ENCODE assay signal across 17 cellular contexts in genomic region chr9:128654481-128654880, GRCh38. TPM values are rescaled to one million over a fixed set of nuclear protein-coding genes. Genes with fewer than 3 reads are reported as not detected.
DNase-seq lines count a peak whose midpoint lies in the region; ATAC-seq, FAIRE-seq and TF ChIP-seq lines count a peak whose summit lies in the region.
"Had no signal": no experiment of that assay in that cellular context is flagged by ENCODE, and none has a peak within 500 bp of the region (broad histone marks: within the 10 kb centered on the region; RNA-seq: fewer than 3 reads in every experiment).

No MANE protein-coding gene starts in this region.

- H3K4me1 Mint-ChIP-seq in activated T-cell treated with anti-CD3 and anti-CD28 coated beads, Interleukin-2, amount 50 U/mL, for 4 hours (ENCODE audit: low read depth) = peaks cover 6% of the 10 kb centered on the region
- peaks cover 8 to 15% of the 10 kb centered on the region in 2 donors for H3K4me1 Mint-ChIP-seq in stimulated activated naive B cell treated with anti-CD40 and anti-IgM and Interleukin-4, amounts not matched to agents 10 μg/mL and 1 μg/mL and 100 μg/mL, for 72 hours
- H3K4me1 Mint-ChIP-seq in CD14-positive monocyte = peaks cover 7% of the 10 kb centered on the region

- no peak for DNase-seq in activated T-cell treated with anti-CD3 and anti-CD28 coated beads, Interleukin-2, amount 50 U/mL, for 4 hours
- DNase-seq in activated T-cell treated with anti-CD3 and anti-CD28 coated beads for 4 hours (no peak), PC-9 (no peak), K562 (ENCODE audit: extremely low read depth in 1 of 4, low spot score in 3 of 4) (no peak), smooth muscle cell (lab: John Stamatoyannopoulos, UW; ENCODE audit: unreplicated experiment) (no peak), CD14-positive monocyte (ENCODE audit: low spot score) (no peak)
- no peak for DNase-seq in stimulated activated naive B cell treated with anti-CD40 and anti-IgM and Interleukin-4, amounts not matched to agents 10 μg/mL and 1 μg/mL and 100 μg/mL, for 72 hours
- DNase-seq: ACHN; activated CD4-positive, alpha-beta T cell treated with anti-CD3 and anti-CD28 coated beads for 4 hours; activated effector memory CD4-positive, alpha-beta T cell treated with Interleukin-2 at 50 U/mL for 16 hours; effector CD8-positive, alpha-beta T cell; hypothalamus; left cardiac atrium; NCI-H146; NCI-H446 treated with DMSO at 0.1 percent for 48 hours had no signal

- H3K4me2 ChIP-seq in PC-9 (peak overlapping the region; percentile 46), K562 (ENCODE audit: insufficient read depth, low read length) (no peak overlapping the region), smooth muscle cell (no peak overlapping the region)

- no TSS peak for BruUV-seq in PC-9 (replicated peaks; lab: Mats Ljungman, UMichigan)
- no TSS peak for BruUV-seq in K562 (replicated peaks; lab: Mats Ljungman, UMichigan)

- peak overlapping the region; percentile 43 for H3K27ac Mint-ChIP-seq in stimulated activated naive B cell treated with anti-CD40 and anti-IgM and Interleukin-4, amounts not matched to agents 10 μg/mL and 1 μg/mL and 100 μg/mL, for 72 hours
- H3K27ac Mint-ChIP-seq in CD14-positive monocyte = no peak overlapping the region

- TF ChIP-seq CTCF in PC-9 (conservative IDR thresholded peaks at IDR 0.05) = no peak
- TF ChIP-seq CTCF in K562 (IDR thresholded peaks at IDR 0.05 in 2 of 3, conservative IDR thresholded peaks at IDR 0.05 in 1 of 3; ENCODE audit: insufficient read depth in 2 of 3, low read depth in 1 of 3, low read length in 3 of 3) = no peak
- TF ChIP-seq CTCF in smooth muscle cell (IDR thresholded peaks at IDR 0.05; ENCODE audit: borderline replicate concordance, insufficient read depth, poor library complexity, severe bottlenecking) = no peak
- no peak for TF ChIP-seq CTCF in CD14-positive monocyte (IDR thresholded peaks at IDR 0.05)

- no peaks in the 10 kb centered on the region for H3K9me2 ChIP-seq in PC-9 (ENCODE audit: insufficient read depth)

- no peaks in the 10 kb centered on the region for H3K36me3 Mint-ChIP-seq in activated T-cell treated with anti-CD3 and anti-CD28 coated beads, Interleukin-2, amount 50 U/mL, for 4 hours (ENCODE audit: insufficient read depth)
- peaks cover 5 to 8% of the 10 kb centered on the region in 2 donors for H3K36me3 Mint-ChIP-seq in stimulated activated naive B cell treated with anti-CD40 and anti-IgM and Interleukin-4, amounts not matched to agents 10 μg/mL and 1 μg/mL and 100 μg/mL, for 72 hours
- no peaks in the 10 kb centered on the region for H3K36me3 Mint-ChIP-seq in CD14-positive monocyte

- TF ChIP-seq EP300 in K562 (IDR thresholded peaks at IDR 0.05; ENCODE audit: low read length) = no peak

- H3K79me2 ChIP-seq in PC-9 (ENCODE audit: low read depth) (peaks cover 25% of the 10 kb centered on the region), K562 (ENCODE audit: control insufficient read depth, insufficient read depth, low read length) (peaks cover 32% of the 10 kb centered on the region), smooth muscle cell (ENCODE audit: low read depth) (peaks cover 7% of the 10 kb centered on the region)

- no peak; the same call in 1 of the 2 replicates for TF ChIP-seq POLR2A in K562 (conservative IDR thresholded peaks at IDR 0.05)

- no peak for FAIRE-seq in K562 (lab: Jason Lieb, UNC)
- FAIRE-seq: bronchial epithelial cell had no signal

- in situ Hi-C loops in K562 (cut with MboI) = loop anchor here (5.0 kb wide), 1 partner anchor 1018 kb away; no protein-coding TSS in a partner anchor

- no peak for TF ChIP-seq RAD21 in K562 (CRISPR knock-in tag; conservative IDR thresholded peaks at IDR 0.05 in 1 of 2, IDR thresholded peaks at IDR 0.05 in 1 of 2)

- no peaks in the 10 kb centered on the region for H3K27me3 ChIP-seq in PC-9 (ENCODE audit: insufficient read depth, low read depth)
- no peaks in the 10 kb centered on the region; a peak in 1 of 5 replicates for H3K27me3 ChIP-seq in K562 (ENCODE audit: control insufficient read depth in 2 of 2, insufficient read depth in 2 of 2, low read length in 2 of 2)
- H3K27me3 ChIP-seq in smooth muscle cell (ENCODE audit: low read depth) = no peaks in the 10 kb centered on the region

- POLR2A ChIA-PET in PC-9 (lab: Charles Lee; ENCODE audit: unreplicated experiment) = interaction anchor here (0.6 kb wide), 1 partner anchor 44 kb away, joined by 3 read pairs; no protein-coding TSS in a partner anchor
- POLR2A ChIA-PET in K562 (lab: Yijun Ruan, JAX) = interaction anchor here (0.6 to 1.0 kb wide), 4 partner anchors 9 to 519 kb away, joined by 3 to 5 read pairs (median 4); no protein-coding TSS in a partner anchor

- H3K4me3 Mint-ChIP-seq in activated T-cell treated with anti-CD3 and anti-CD28 coated beads, Interleukin-2, amount 50 U/mL, for 4 hours = peak overlapping the region; percentile 37
- H3K4me3 Mint-ChIP-seq in stimulated activated naive B cell treated with anti-CD40 and anti-IgM and Interleukin-4, amounts not matched to agents 10 μg/mL and 1 μg/mL and 100 μg/mL, for 72 hours = no peak overlapping the region
- H3K4me3 Mint-ChIP-seq in CD14-positive monocyte = no peak overlapping the region

- intact Hi-C loops in PC-9 (cut with micrococcal nuclease; ENCODE audit: unreplicated experiment) = no loop called here
- intact Hi-C loops in K562 (cut with micrococcal nuclease) = no loop called here
- intact Hi-C loops in CD14-positive monocyte (cut with micrococcal nuclease) = loop anchor here in 1 of 2 donors (2.0 kb wide), 1 partner anchor 34 kb away; the partner anchor contains the start of gene SET

- no peak overlapping the region for H3K4me3 ChIP-seq in PC-9
- no peak overlapping the region for H3K4me3 ChIP-seq in K562
- no peak overlapping the region for H3K4me3 ChIP-seq in smooth muscle cell

- no peak for ATAC-seq in activated T-cell treated with anti-CD3 and anti-CD28 coated beads, Interleukin-2, amount 50 U/mL, for 4 hours
- no peak for ATAC-seq in K562
- ATAC-seq in stimulated activated naive B cell treated with anti-CD40 and anti-IgM and Interleukin-4, amounts not matched to agents 10 μg/mL and 1 μg/mL and 100 μg/mL, for 72 hours (replicated peaks) = no peak
- no peak for ATAC-seq in HG02970 (IDR thresholded peaks at IDR 0.05; ENCODE audit: low FRiP score, unreplicated experiment)
- ATAC-seq: left cardiac atrium had no signal

- no peak overlapping the region for H2AFZ ChIP-seq in PC-9
- H2AFZ ChIP-seq in K562 (ENCODE audit: low read depth, low read length) = no peak overlapping the region
- no peak overlapping the region for H2AFZ ChIP-seq in smooth muscle cell (ENCODE audit: low read depth)

- CTCF ChIA-PET in PC-9 (lab: Charles Lee) (interaction anchor here (0.7 kb wide), 1 partner anchor 125 kb away, joined by 7 read pairs; no protein-coding TSS in a partner anchor), K562 (lab: Yijun Ruan, JAX; ENCODE audit: low intra/inter-chr PET ratio) (no interaction called here)

- 96% methylated on average over 1 of the region's 1 CpG for WGBS in K562 (ENCODE audit: insufficient coverage, low coverage, missing lambda C conversion rate)
- 100% methylated on average over 1 of the region's 1 CpG for WGBS in smooth muscle cell (ENCODE audit: low lambda C conversion rate)

- H3K9ac ChIP-seq in K562 (ENCODE audit: insufficient read depth in 1 of 2, low read depth in 2 of 2, low read length in 2 of 2) = peak overlapping the region in 1 of 2 experiments; percentile 83; a peak in 1 of 4 replicates
- H3K9ac ChIP-seq in smooth muscle cell (ENCODE audit: low read depth) = no peak overlapping the region

- no peaks in the 10 kb centered on the region for H3K9me1 ChIP-seq in K562 (ENCODE audit: control insufficient read depth, insufficient read depth, low read length)

- no peaks in the 10 kb centered on the region for H3K9me3 ChIP-seq in PC-9 (ENCODE audit: insufficient read depth, low read depth)
- H3K9me3 ChIP-seq in K562 (replicated peaks; ENCODE audit: control insufficient read depth, insufficient read depth, low read depth, low read length) = no peaks in the 10 kb centered on the region
- H3K9me3 ChIP-seq in smooth muscle cell (replicated peaks; ENCODE audit: low read depth) = no peaks in the 10 kb centered on the region

- H3K4me1 ChIP-seq in PC-9 (replicated peaks; ENCODE audit: insufficient read depth) = peaks cover 8% of the 10 kb centered on the region; the same call in 1 of the 2 replicates
- H3K4me1 ChIP-seq in K562 (replicated peaks in 1 of 2; ENCODE audit: control insufficient read depth in 2 of 2, insufficient read depth in 2 of 2, low read length in 2 of 2) = peaks cover 5 to 28% of the 10 kb centered on the region in 2 experiments; a peak in 4 of 5 replicates
- no peaks in the 10 kb centered on the region for H3K4me1 ChIP-seq in smooth muscle cell (ENCODE audit: low read depth)

- peaks cover 16% of the 10 kb centered on the region for H3F3A ChIP-seq in PC-9 (ENCODE audit: insufficient read depth, low read depth)
- H3F3A ChIP-seq in smooth muscle cell (ENCODE audit: low read depth) = peaks cover 5% of the 10 kb centered on the region

- H3K27ac ChIP-seq in PC-9 (no peak overlapping the region), K562 (ENCODE audit: extremely low read depth, low read depth, low read length) (no peak overlapping the region; the same call in 2 of the 3 replicates), smooth muscle cell (ENCODE audit: low read depth) (no peak overlapping the region)

- H3K9me3 Mint-ChIP-seq in activated T-cell treated with anti-CD3 and anti-CD28 coated beads, Interleukin-2, amount 50 U/mL, for 4 hours = no peaks in the 10 kb centered on the region
- no peaks in the 10 kb centered on the region for H3K9me3 Mint-ChIP-seq in stimulated activated naive B cell treated with anti-CD40 and anti-IgM and Interleukin-4, amounts not matched to agents 10 μg/mL and 1 μg/mL and 100 μg/mL, for 72 hours
- H3K9me3 Mint-ChIP-seq in CD14-positive monocyte = no peaks in the 10 kb centered on the region

- H3K27me3 Mint-ChIP-seq in activated T-cell treated with anti-CD3 and anti-CD28 coated beads, Interleukin-2, amount 50 U/mL, for 4 hours (ENCODE audit: low read depth) = no peaks in the 10 kb centered on the region
- no peaks in the 10 kb centered on the region for H3K27me3 Mint-ChIP-seq in stimulated activated naive B cell treated with anti-CD40 and anti-IgM and Interleukin-4, amounts not matched to agents 10 μg/mL and 1 μg/mL and 100 μg/mL, for 72 hours
- H3K27me3 Mint-ChIP-seq in CD14-positive monocyte (ENCODE audit: low read depth in 3 of 3) = peaks cover 1 to 7% (median 2%) of the 10 kb centered on the region in 3 donors

- H3K36me3 ChIP-seq in PC-9 (ENCODE audit: low read depth) (no peaks in the 10 kb centered on the region), K562 (ENCODE audit: control insufficient read depth, insufficient read depth, low read length) (peaks cover 15% of the 10 kb centered on the region; the same call in 2 of the 3 replicates), smooth muscle cell (ENCODE audit: low read depth) (no peaks in the 10 kb centered on the region)

- H4K20me1 ChIP-seq in PC-9 (ENCODE audit: insufficient read depth) (no peaks in the 10 kb centered on the region), K562 (replicated peaks; ENCODE audit: control insufficient read depth, insufficient read depth, low read length) (no peaks in the 10 kb centered on the region), smooth muscle cell (ENCODE audit: low read depth) (no peaks in the 10 kb centered on the region)

RNA-seq across cellular contexts. Expression of gene DYNC2I2, which starts 2.2 kb away (rescaled TPM):
- total RNA-seq in activated T-cell treated with anti-CD3 and anti-CD28 coated beads, Interleukin-2, amount 50 U/mL, for 4 hours = 10 to 100 TPM; 27.4 to 37.4 (median 32.0) TPM
- total RNA-seq in PC-9 (2021) (225 and 263 TPM in 2 replicates), K562 (2014; rRNA removed) (249 and 283 TPM in 2 replicates), K562 (2014; rRNA removed; fragmentation: Illumina TruSeq; extraction: Trizol) (16.0 and 21.6 TPM in 2 replicates), K562 (2015; rRNA removed; fragmentation: Illumina TruSeq; extraction: Trizol) (69.5 and 71.3 TPM in 2 replicates), K562 (2021) (131 and 144 TPM in 2 replicates), smooth muscle cell (23.5 and 28.6 TPM in 2 replicates)
- 27.2 and 132 TPM in 2 replicates for total RNA-seq in K562 (2011; cell fraction: chromatin; rRNA removed; ENCODE audit: low replicate concordance)
- total RNA-seq in K562 (2011; cell fraction: nucleolus; rRNA removed) = 174 and 202 TPM in 2 replicates
- total RNA-seq in K562 (2011; cell fraction: nucleoplasm; rRNA removed) = 76.1 and 76.9 TPM in 2 replicates
- polyA plus RNA-seq in K562 (2011; rRNA removed) (70.0 and 85.8 TPM in 2 replicates), K562 (2014; fragmentation: Illumina TruSeq; extraction: Trizol) (36.3 and 76.9 TPM in 2 replicates), K562 (2014; fragmentation: Nextera tagmentation; extraction: Ambion mirVana) (1 to 10 TPM; 1.5 to 2.3 TPM), K562 (2014; rRNA removed) (165 and 184 TPM in 2 replicates), smooth muscle cell (50.9 and 58.3 TPM in 2 replicates), CD14-positive monocyte (1 to 10 TPM; 1.5 to 1.9 TPM)
- polyA plus RNA-seq in K562 (2011; cell fraction: cytosol; rRNA removed) = 110 and 264 TPM in 2 replicates
- 270 and 451 TPM in 2 replicates for polyA plus RNA-seq in K562 (2011; cell fraction: nucleus; rRNA removed)
- polyA plus RNA-seq in K562 (2012) = 106 and 139 TPM in 2 replicates
- polyA minus RNA-seq in K562 (2011; rRNA and poly(A)+ RNA removed) = 16.9 and 31.4 TPM in 2 replicates
- 70.6 and 79.0 TPM in 2 replicates for polyA minus RNA-seq in K562 (2011; cell fraction: cytosol; rRNA and poly(A)+ RNA removed)
- 78.6 and 83.6 TPM in 2 replicates for polyA minus RNA-seq in K562 (2011; cell fraction: nucleus; rRNA and poly(A)+ RNA removed)

RNA-seq across cellular contexts. Expression of gene SET, which starts 34.5 kb away (rescaled TPM):
- total RNA-seq in activated T-cell treated with anti-CD3 and anti-CD28 coated beads, Interleukin-2, amount 50 U/mL, for 4 hours = 100 to 1,000 TPM; 761 to 865 (median 792) TPM
- total RNA-seq in PC-9 (2021) = 539 and 738 TPM in 2 replicates
- 148 and 241 TPM in 2 replicates for total RNA-seq in K562 (2011; cell fraction: chromatin; rRNA removed; ENCODE audit: low replicate concordance)
- total RNA-seq in K562 (2011; cell fraction: nucleolus; rRNA removed) = 111 and 117 TPM in 2 replicates
- total RNA-seq in K562 (2011; cell fraction: nucleoplasm; rRNA removed) = 183 and 259 TPM in 2 replicates
- 887 and 1,071 TPM in 2 replicates for total RNA-seq in K562 (2014; rRNA removed)
- total RNA-seq in K562 (2014; rRNA removed; fragmentation: Illumina TruSeq; extraction: Trizol) = 1,328 and 1,534 TPM in 2 replicates
- 1,335 and 1,447 TPM in 2 replicates for total RNA-seq in K562 (2015; rRNA removed; fragmentation: Illumina TruSeq; extraction: Trizol)
- 840 and 907 TPM in 2 replicates for total RNA-seq in K562 (2021)
- 308 and 520 TPM in 2 replicates for polyA plus RNA-seq in K562 (2011; rRNA removed)
- polyA plus RNA-seq in K562 (2011; cell fraction: cytosol; rRNA removed) = 84.3 and 133 TPM in 2 replicates
- 138 and 148 TPM in 2 replicates for polyA plus RNA-seq in K562 (2011; cell fraction: nucleus; rRNA removed)
- polyA plus RNA-seq in K562 (2012) = 556 and 791 TPM in 2 replicates
- 886 and 1,006 TPM in 2 replicates for polyA plus RNA-seq in K562 (2014; fragmentation: Illumina TruSeq; extraction: Trizol)
- 100 to 1,000 TPM; 404 to 534 TPM for polyA plus RNA-seq in K562 (2014; fragmentation: Nextera tagmentation; extraction: Ambion mirVana)
- polyA plus RNA-seq in K562 (2014; rRNA removed) = 609 and 622 TPM in 2 replicates
- 1,021 and 1,119 TPM in 2 replicates for polyA minus RNA-seq in K562 (2011; rRNA and poly(A)+ RNA removed)
- 256 and 383 TPM in 2 replicates for polyA minus RNA-seq in K562 (2011; cell fraction: cytosol; rRNA and poly(A)+ RNA removed)
- 100 and 155 TPM in 2 replicates for polyA minus RNA-seq in K562 (2011; cell fraction: nucleus; rRNA and poly(A)+ RNA removed)
- total RNA-seq in smooth muscle cell = 262 and 380 TPM in 2 replicates
- polyA plus RNA-seq in smooth muscle cell = 162 and 197 TPM in 2 replicates
- 100 to 1,000 TPM; 114 to 124 TPM for polyA plus RNA-seq in CD14-positive monocyte

RNA-seq across cellular contexts. Expression of gene PKN3, which starts 47.8 kb away (rescaled TPM):
- 10 to 100 TPM in 1 of 3 donors, 1 to 10 TPM in 2; 5.5 to 10.1 (median 8.1) TPM for total RNA-seq in activated T-cell treated with anti-CD3 and anti-CD28 coated beads, Interleukin-2, amount 50 U/mL, for 4 hours
- total RNA-seq in PC-9 (2021) = 5.5 and 9.1 TPM in 2 replicates
- 45.1 and 101 TPM in 2 replicates for total RNA-seq in K562 (2011; cell fraction: chromatin; rRNA removed; ENCODE audit: low replicate concordance)
- total RNA-seq in K562 (2011; cell fraction: nucleolus; rRNA removed) = 76.3 and 95.7 TPM in 2 replicates
- 27.9 and 53.6 TPM in 2 replicates for total RNA-seq in K562 (2011; cell fraction: nucleoplasm; rRNA removed)
- 29.4 and 42.4 TPM in 2 replicates for total RNA-seq in K562 (2014; rRNA removed)
- total RNA-seq in K562 (2014; rRNA removed; fragmentation: Illumina TruSeq; extraction: Trizol) = 10.6 and 16.2 TPM in 2 replicates
- 17.5 and 19.7 TPM in 2 replicates for total RNA-seq in K562 (2015; rRNA removed; fragmentation: Illumina TruSeq; extraction: Trizol)
- 40.3 and 41.3 TPM in 2 replicates for total RNA-seq in K562 (2021)
- 24.5 and 25.4 TPM in 2 replicates for polyA plus RNA-seq in K562 (2011; rRNA removed)
- 25.0 and 47.2 TPM in 2 replicates for polyA plus RNA-seq in K562 (2011; cell fraction: cytosol; rRNA removed)
- polyA plus RNA-seq in K562 (2011; cell fraction: nucleus; rRNA removed) = 80.6 and 118 TPM in 2 replicates
- 28.4 and 42.0 TPM in 2 replicates for polyA plus RNA-seq in K562 (2012)
- polyA plus RNA-seq in K562 (2014; fragmentation: Illumina TruSeq; extraction: Trizol) = 19.7 and 28.3 TPM in 2 replicates
- polyA plus RNA-seq in K562 (2014; fragmentation: Nextera tagmentation; extraction: Ambion mirVana) = 1 to 10 TPM in 1 of 2 experiments, under 1 TPM in 1; 0.82 to 1.4 TPM
- 48.9 and 49.2 TPM in 2 replicates for polyA plus RNA-seq in K562 (2014; rRNA removed)
- 9.4 and 18.7 TPM in 2 replicates for polyA minus RNA-seq in K562 (2011; rRNA and poly(A)+ RNA removed)
- polyA minus RNA-seq in K562 (2011; cell fraction: cytosol; rRNA and poly(A)+ RNA removed) = 23.5 and 24.5 TPM in 2 replicates
- 12.1 and 13.3 TPM in 2 replicates for polyA minus RNA-seq in K562 (2011; cell fraction: nucleus; rRNA and poly(A)+ RNA removed)
- 0.63 and 1.4 TPM in 2 replicates for total RNA-seq in smooth muscle cell
- polyA plus RNA-seq in smooth muscle cell = 1.5 and 2.2 TPM in 2 replicates
- under 1 TPM; 0.11 to 0.27 TPM for polyA plus RNA-seq in CD14-positive monocyte
